In genomic region chr6:150406948-150407347, GRCh38 we compare ENCODE assay signal across 30 cellular contexts. TPM values are rescaled to one million over a fixed set of nuclear protein-coding genes. Genes with fewer than 3 reads are reported as not detected.
"Had no signal": no experiment of that assay in that cellular context is flagged by ENCODE, and none has a peak within 500 bp of the region (broad histone marks: within the 10 kb centered on the region; RNA-seq: fewer than 3 reads in every experiment).

No MANE protein-coding gene starts in this region.

- DNase-seq: activated B cell treated with CpG ODN at 0.5 μM for 24 hours; activated CD4-positive, alpha-beta memory T cell treated with anti-CD3 and anti-CD28 coated beads for 36 hours; activated CD4-positive, alpha-beta T cell treated with anti-CD3 and anti-CD28 coated beads for 36 hours; activated effector memory CD4-positive, alpha-beta T cell treated with Interleukin-2 at 50 U/mL for 16 hours; activated naive CD4-positive, alpha-beta T cell treated with anti-CD3 and anti-CD28 coated beads, Interleukin-2, amount 10 ng/mL, durations not matched to agents 7 days and 5 days; activated naive CD8-positive, alpha-beta T cell treated with anti-CD3 and anti-CD28 coated beads, Interleukin-2, amount 50 U/mL, for 24 hours; activated T-cell treated with anti-CD3 and anti-CD28 coated beads, Interleukin-2, amount 50 U/mL, for 48 hours; glutamatergic neuron; immature natural killer cell; naive thymus-derived CD4-positive, alpha-beta T cell; sigmoid colon; stimulated activated CD4-positive, alpha-beta T cell treated with anti-CD3 and anti-CD28 coated beads, Interleukin-2, amount 100 ng/mL, for 48 hours; stimulated activated CD8-positive, alpha-beta memory T cell treated with anti-CD3 and anti-CD28 coated beads, Interleukin-4, amount 100 ng/mL, for 48 hours; stimulated activated naive B cell treated with anti-CD40 and anti-IgM and Interleukin-4, amounts not matched to agents 10 μg/mL and 1 μg/mL and 100 μg/mL, for 72 hours; T1000; trophoblast cell had no signal

- H3K36me3 ChIP-seq: neural progenitor cell, sigmoid colon, vagina had no signal

- H3K27me3 ChIP-seq: hepatocyte, neural progenitor cell, sigmoid colon, vagina had no signal

- ATAC-seq: activated CD4-positive, alpha-beta T cell treated with anti-CD3 and anti-CD28 coated beads for 36 hours; activated naive CD8-positive, alpha-beta T cell treated with anti-CD3 and anti-CD28 coated beads, Interleukin-2, amount 50 U/mL, for 24 hours; left lobe of liver; naive thymus-derived CD4-positive, alpha-beta T cell; stimulated activated naive B cell treated with anti-CD40 and anti-IgM and Interleukin-4, amounts not matched to agents 10 μg/mL and 1 μg/mL and 100 μg/mL, for 72 hours had no signal

- H3K9me3 ChIP-seq: sigmoid colon, vagina had no signal

- H3K4me3 ChIP-seq: hepatocyte, lung, neural progenitor cell, sigmoid colon, vagina had no signal

- H3K4me1 ChIP-seq: neural progenitor cell had no signal

- H3K27ac ChIP-seq: hepatocyte, neural progenitor cell, sigmoid colon, vagina had no signal

RNA-seq across cellular contexts. Expression of gene IYD, which starts 38.1 kb away (rescaled TPM):
- total RNA-seq: activated B cell treated with CpG ODN at 0.5 μM for 24 hours; activated CD4-positive, alpha-beta memory T cell treated with anti-CD3 and anti-CD28 coated beads for 36 hours; activated CD4-positive, alpha-beta T cell treated with anti-CD3 and anti-CD28 coated beads for 36 hours; cardiac septum; chondrocyte; epithelial cell of proximal tubule; fibroblast of lung; frontal cortex; kidney epithelial cell; mesenteric fat pad; naive thymus-derived CD4-positive, alpha-beta T cell; posterior vena cava; temporal lobe; vagina had no signal
- polyA plus RNA-seq: fibroblast of lung; immature natural killer cell; naive thymus-derived CD4-positive, alpha-beta T cell had no signal
